In genomic region chr7:102494473-102495163, GRCh38 we compare ENCODE assay signal across 8 cellular contexts. TPM values are rescaled to one million over a fixed set of nuclear protein-coding genes. Genes with fewer than 3 reads are reported as not detected.
DNase-seq lines count a peak whose midpoint lies in the region; ATAC-seq and TF ChIP-seq lines count a peak whose summit lies in the region.
"Not testable (repeated sequence)": the region's sequence is repeated elsewhere in the genome, so short reads cannot be mapped to it uniquely, and the experiment has no call there.

No MANE protein-coding gene starts in this region.

- H3K27ac Mint-ChIP-seq in activated CD8-positive, alpha-beta T cell treated with anti-CD3 and anti-CD28 coated beads for 36 hours: not testable (repeated sequence)

- POLR2A ChIA-PET in activated CD8-positive, alpha-beta T cell treated with anti-CD3 and anti-CD28 coated beads for 36 hours (lab: Charles Lee): not testable (repeated sequence)

- peak; percentile 54 for ATAC-seq in GM18517 (IDR thresholded peaks at IDR 0.05; ENCODE audit: unreplicated experiment)
- peak; percentile 74 for ATAC-seq in GM19452 (IDR thresholded peaks at IDR 0.05; ENCODE audit: unreplicated experiment)
- peak; percentile 65 for ATAC-seq in GM21825 (IDR thresholded peaks at IDR 0.05; ENCODE audit: unreplicated experiment)
- peak; percentile 44 for ATAC-seq in HG03025 (IDR thresholded peaks at IDR 0.05; ENCODE audit: low FRiP score, unreplicated experiment)
- peak; percentile 48 for ATAC-seq in HG03457 (IDR thresholded peaks at IDR 0.05; ENCODE audit: unreplicated experiment)
- peak; percentile 74 for ATAC-seq in activated CD8-positive, alpha-beta T cell treated with anti-CD3 and anti-CD28 coated beads for 36 hours
- ATAC-seq in left ventricle myocardium superior: peak; percentile 61
- peak; percentile 77 for ATAC-seq in stimulated activated naive CD8-positive, alpha-beta T cell treated with anti-CD3 and anti-CD28 coated beads, Interleukin-15, Interleukin-2, amounts not matched to agents 100 U/mL and 50 U/mL, for 24 hours

- not testable (repeated sequence) for H3K36me3 Mint-ChIP-seq in activated CD8-positive, alpha-beta T cell treated with anti-CD3 and anti-CD28 coated beads for 36 hours (ENCODE audit: low read depth)

- H3K4me1 Mint-ChIP-seq in activated CD8-positive, alpha-beta T cell treated with anti-CD3 and anti-CD28 coated beads for 36 hours (ENCODE audit: low read depth): not testable (repeated sequence)

- intact Hi-C loops in activated CD8-positive, alpha-beta T cell treated with anti-CD3 and anti-CD28 coated beads for 36 hours (cut with micrococcal nuclease); left ventricle myocardium superior (cut with micrococcal nuclease): not testable (repeated sequence)

- CTCF ChIA-PET in activated CD8-positive, alpha-beta T cell treated with anti-CD3 and anti-CD28 coated beads for 36 hours (lab: Charles Lee): not testable (repeated sequence)

- not testable (repeated sequence) for TF ChIP-seq CTCF in activated CD8-positive, alpha-beta T cell treated with anti-CD3 and anti-CD28 coated beads for 36 hours (IDR thresholded peaks at IDR 0.05)

- H3K9me3 Mint-ChIP-seq in activated CD8-positive, alpha-beta T cell treated with anti-CD3 and anti-CD28 coated beads for 36 hours: not testable (repeated sequence)

- H3K4me3 Mint-ChIP-seq in activated CD8-positive, alpha-beta T cell treated with anti-CD3 and anti-CD28 coated beads for 36 hours: not testable (repeated sequence)

- not testable (repeated sequence) for H3K27me3 Mint-ChIP-seq in activated CD8-positive, alpha-beta T cell treated with anti-CD3 and anti-CD28 coated beads for 36 hours

- not testable (repeated sequence) for DNase-seq in activated CD8-positive, alpha-beta T cell treated with anti-CD3 and anti-CD28 coated beads for 36 hours; left ventricle myocardium superior; stimulated activated naive CD8-positive, alpha-beta T cell treated with anti-CD3 and anti-CD28 coated beads, Interleukin-15, Interleukin-2, amounts not matched to agents 100 U/mL and 50 U/mL, for 24 hours

RNA-seq across cellular contexts. Expression of gene POLR2J, which starts 15.9 kb away (rescaled TPM):
- 10 to 100 TPM; 49.1 to 54.7 TPM for total RNA-seq in activated CD8-positive, alpha-beta T cell treated with anti-CD3 and anti-CD28 coated beads for 36 hours
- total RNA-seq in left ventricle myocardium superior: 49.6 TPM

RNA-seq across cellular contexts. Expression of gene RASA4B, which starts 23.0 kb away (rescaled TPM):
- total RNA-seq in activated CD8-positive, alpha-beta T cell treated with anti-CD3 and anti-CD28 coated beads for 36 hours: 10 to 100 TPM; 26.0 to 31.3 TPM
- 7.5 TPM for total RNA-seq in left ventricle myocardium superior

RNA-seq across cellular contexts. Expression of gene LRWD1, which starts 29.8 kb away (rescaled TPM):
- total RNA-seq in activated CD8-positive, alpha-beta T cell treated with anti-CD3 and anti-CD28 coated beads for 36 hours: 10 to 100 TPM; 12.3 to 12.7 TPM
- total RNA-seq in left ventricle myocardium superior: 10.4 TPM

RNA-seq across cellular contexts. Expression of gene ALKBH4, which starts 30.0 kb away (rescaled TPM):
- 1 to 10 TPM; 6.0 to 6.9 TPM for total RNA-seq in activated CD8-positive, alpha-beta T cell treated with anti-CD3 and anti-CD28 coated beads for 36 hours
- total RNA-seq in left ventricle myocardium superior: 4.5 TPM

RNA-seq across cellular contexts. Expression of gene UPK3BL2, which starts 48.9 kb away (rescaled TPM):
- 10 to 100 TPM; 21.4 to 22.3 TPM for total RNA-seq in activated CD8-positive, alpha-beta T cell treated with anti-CD3 and anti-CD28 coated beads for 36 hours
- 2.9 TPM for total RNA-seq in left ventricle myocardium superior
